In the genomic region with DNA sequence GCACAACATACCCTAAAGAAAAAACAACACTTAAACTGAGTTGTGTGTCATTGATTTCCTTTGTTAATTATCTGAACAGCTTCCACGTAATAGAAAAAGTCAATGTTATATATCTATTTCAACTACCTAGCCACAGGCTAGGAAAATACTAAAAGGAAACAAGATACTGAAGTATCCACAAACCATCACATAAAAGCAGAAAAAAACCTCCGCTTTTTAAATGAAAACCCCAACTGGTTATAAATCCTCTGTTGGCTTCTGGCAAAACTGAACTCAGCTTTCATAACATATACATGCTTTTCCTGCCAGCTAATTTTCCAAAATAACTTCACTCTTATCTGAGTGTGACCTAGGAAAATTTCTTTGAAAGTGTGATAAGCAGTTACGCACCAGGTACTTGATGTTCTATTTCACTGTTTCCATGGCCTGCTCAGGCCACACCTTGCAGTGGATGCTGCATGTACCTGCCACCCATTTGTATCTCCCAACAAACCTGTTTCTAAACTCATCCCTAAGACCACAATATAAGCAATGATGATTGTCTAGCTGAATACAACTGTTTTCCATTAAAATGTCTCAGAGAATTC, we compare ENCODE assay signal across 15 cellular contexts. TPM values are rescaled to one million over a fixed set of nuclear protein-coding genes. Genes with fewer than 3 reads are reported as not detected.
DNase-seq lines count a peak whose midpoint lies in the region; ATAC-seq and TF ChIP-seq lines count a peak whose summit lies in the region.
"Had no signal": no experiment of that assay in that cellular context is flagged by ENCODE, and none has a peak within 500 bp of the region (broad histone marks: within the 10 kb centered on the region; RNA-seq: fewer than 3 reads in every experiment).

No MANE protein-coding gene starts in this region.

- H3K9me2 ChIP-seq in Loucy (replicated peaks; ENCODE audit: low read depth, low read length) = no peaks in the 10 kb centered on the region

- H3K4me3 ChIP-seq in BLaER1 treated with 17β-estradiol and CSF1 and Interleukin-3, amounts not matched to agents 10 nM and 100 nM = no peak overlapping the region
- H3K4me3 ChIP-seq in Loucy (ENCODE audit: low read length, poor library complexity, severe bottlenecking) = no peak overlapping the region
- no peak overlapping the region for H3K4me3 ChIP-seq in mesendoderm (ENCODE audit: low read length)
- no peak overlapping the region for H3K4me3 ChIP-seq in H7 (ENCODE audit: insufficient read depth, low read depth, low read length)
- H3K4me3 ChIP-seq: uterus had no signal

- H2BK15ac ChIP-seq in mesendoderm (replicated peaks; ENCODE audit: low read depth) = no peak overlapping the region

- DNase-seq in central memory CD8-positive, alpha-beta T cell (ENCODE audit: low spot score in 2 of 2) = no peak
- DNase-seq in natural killer cell treated with Interleukin-12 subunit alpha and Interleukin-12 subunit beta and Interleukin-15 and Interleukin-18, amount 100 ng/mL, for 72 hours (ENCODE audit: low spot score) = no peak
- DNase-seq in mesendoderm (no peak), NCI-H2029 (lab: John Stamatoyannopoulos, UW) (no peak), dermis blood vessel endothelial cell (no peak), H7 (no peak)
- DNase-seq: activated T-cell treated with anti-CD3 and anti-CD28 coated beads, Interleukin-2, amount 50 U/mL, for 72 hours; amygdala; DMS 273 treated with DMSO at 0.1 percent for 48 hours; mammary epithelial cell; NCI-H226; uterus had no signal

- no peak overlapping the region for H3K4me3 Mint-ChIP-seq in central memory CD8-positive, alpha-beta T cell
- H3K4me3 Mint-ChIP-seq in natural killer cell treated with Interleukin-12 subunit alpha and Interleukin-12 subunit beta and Interleukin-15 and Interleukin-18, amount 100 ng/mL, for 72 hours = peak overlapping the region; percentile 23

- H2BK120ac ChIP-seq in mesendoderm (ENCODE audit: low read depth, low read length) = no peak overlapping the region

- H2AFZ ChIP-seq in Loucy (ENCODE audit: low read length) = no peak overlapping the region

- H2BK5ac ChIP-seq in mesendoderm (ENCODE audit: low read length) = no peak overlapping the region

- H3F3A ChIP-seq in Loucy (ENCODE audit: low read depth) = no peaks in the 10 kb centered on the region

- H3K23ac ChIP-seq in mesendoderm (ENCODE audit: low read length) = no peak overlapping the region

- WGBS in mesendoderm (ENCODE audit: extremely low coverage, insufficient coverage, low lambda C conversion rate) = no CpG with 5 or more reads among the region's 3 CpGs

- H3K27ac ChIP-seq in BLaER1 treated with 17β-estradiol and CSF1 and Interleukin-3, amounts not matched to agents 10 nM and 100 nM = peak overlapping the region in 9 of 11 experiments; percentile 1 to 71 (median 21); a peak in 13 of 22 replicates
- no peak overlapping the region for H3K27ac ChIP-seq in mesendoderm (ENCODE audit: low read depth, low read length)
- H3K27ac ChIP-seq: uterus had no signal

- no peak overlapping the region for H3K56ac ChIP-seq in mesendoderm (ENCODE audit: low read length)

- no peaks in the 10 kb centered on the region for H3K9me3 Mint-ChIP-seq in central memory CD8-positive, alpha-beta T cell
- no peaks in the 10 kb centered on the region for H3K9me3 Mint-ChIP-seq in natural killer cell treated with Interleukin-12 subunit alpha and Interleukin-12 subunit beta and Interleukin-15 and Interleukin-18, amount 100 ng/mL, for 72 hours
- H3K9me3 Mint-ChIP-seq: activated T-cell treated with anti-CD3 and anti-CD28 coated beads, Interleukin-2, amount 50 U/mL, for 72 hours had no signal

- H3K27me3 Mint-ChIP-seq in central memory CD8-positive, alpha-beta T cell = no peaks in the 10 kb centered on the region
- no peaks in the 10 kb centered on the region for H3K27me3 Mint-ChIP-seq in natural killer cell treated with Interleukin-12 subunit alpha and Interleukin-12 subunit beta and Interleukin-15 and Interleukin-18, amount 100 ng/mL, for 72 hours

- H3K18ac ChIP-seq in mesendoderm (ENCODE audit: low read length) = no peak overlapping the region

- peaks cover 0 to 52% (median 15%) of the 10 kb centered on the region in 11 experiments; a peak in 10 of 22 replicates for H4K20me1 ChIP-seq in BLaER1 treated with 17β-estradiol and CSF1 and Interleukin-3, amounts not matched to agents 10 nM and 100 nM
- H4K20me1 ChIP-seq in Loucy (ENCODE audit: insufficient read depth, low read length, poor library complexity, severe bottlenecking) = peaks cover 18% of the 10 kb centered on the region

- TF ChIP-seq CTCF in Loucy (conservative IDR thresholded peaks at IDR 0.05; ENCODE audit: low read length) = no peak

- H3K4me1 Mint-ChIP-seq in central memory CD8-positive, alpha-beta T cell = peaks cover 37% of the 10 kb centered on the region
- H3K4me1 Mint-ChIP-seq in natural killer cell treated with Interleukin-12 subunit alpha and Interleukin-12 subunit beta and Interleukin-15 and Interleukin-18, amount 100 ng/mL, for 72 hours (ENCODE audit: low read depth in 2 of 2) = peaks cover 54 to 60% of the 10 kb centered on the region in 2 donors

- peaks cover 37% of the 10 kb centered on the region for H3K79me2 ChIP-seq in Loucy (ENCODE audit: insufficient read depth, low read length)
- peaks cover 35% of the 10 kb centered on the region for H3K79me2 ChIP-seq in mesendoderm (ENCODE audit: control insufficient read depth, insufficient read depth, low read length)

- no peak for ATAC-seq in central memory CD8-positive, alpha-beta T cell (replicated peaks; ENCODE audit: extremely low read depth, poor library complexity, severe bottlenecking)
- ATAC-seq in natural killer cell treated with Interleukin-12 subunit alpha and Interleukin-12 subunit beta and Interleukin-15 and Interleukin-18, amount 100 ng/mL, for 72 hours = no peak
- ATAC-seq: activated T-cell treated with anti-CD3 and anti-CD28 coated beads, Interleukin-2, amount 50 U/mL, for 72 hours had no signal

- H3K79me1 ChIP-seq in mesendoderm (ENCODE audit: low read length) = peaks cover 9% of the 10 kb centered on the region

- H3K9me3 ChIP-seq in BLaER1 treated with 17β-estradiol and CSF1 and Interleukin-3, amounts not matched to agents 10 nM and 100 nM (replicated peaks in 1 of 11) = no peaks in the 10 kb centered on the region
- no peaks in the 10 kb centered on the region for H3K9me3 ChIP-seq in Loucy (ENCODE audit: insufficient read depth, low read depth, low read length)
- H3K9me3 ChIP-seq: uterus had no signal

- no peak overlapping the region for H4K5ac ChIP-seq in mesendoderm (ENCODE audit: low read length)

- H3K36me3 Mint-ChIP-seq in central memory CD8-positive, alpha-beta T cell (ENCODE audit: insufficient read depth) = peaks cover 3% of the 10 kb centered on the region
- H3K36me3 Mint-ChIP-seq in natural killer cell treated with Interleukin-12 subunit alpha and Interleukin-12 subunit beta and Interleukin-15 and Interleukin-18, amount 100 ng/mL, for 72 hours = peaks cover 11% of the 10 kb centered on the region

- no peak overlapping the region for H4K8ac ChIP-seq in mesendoderm (ENCODE audit: low read depth, low read length)

- no peak overlapping the region for H3K4ac ChIP-seq in mesendoderm (ENCODE audit: low read depth, low read length)

- no peaks in the 10 kb centered on the region for H3K27me3 ChIP-seq in BLaER1 treated with 17β-estradiol and CSF1 and Interleukin-3, amounts not matched to agents 10 nM and 100 nM
- H3K27me3 ChIP-seq in Loucy (ENCODE audit: insufficient read depth, low read length, poor library complexity, severe bottlenecking) (no peaks in the 10 kb centered on the region), mesendoderm (ENCODE audit: insufficient read depth, low read length, poor library complexity) (no peaks in the 10 kb centered on the region), H7 (ENCODE audit: control insufficient read depth, insufficient read depth, low read length) (no peaks in the 10 kb centered on the region)
- H3K27me3 ChIP-seq: uterus had no signal

- H3K9ac ChIP-seq in BLaER1 treated with 17β-estradiol and CSF1 and Interleukin-3, amounts not matched to agents 10 nM and 100 nM = peak overlapping the region in 1 of 11 experiments; percentile 7; a peak in 1 of 22 replicates
- H3K9ac ChIP-seq in Loucy (ENCODE audit: low read depth, low read length, poor library complexity, severe bottlenecking) (no peak overlapping the region), mesendoderm (ENCODE audit: low read length) (no peak overlapping the region)

- peaks cover 38 to 80% (median 71%) of the 10 kb centered on the region in 10 experiments for H3K4me1 ChIP-seq in BLaER1 treated with 17β-estradiol and CSF1 and Interleukin-3, amounts not matched to agents 10 nM and 100 nM
- peaks cover 45% of the 10 kb centered on the region for H3K4me1 ChIP-seq in Loucy (ENCODE audit: insufficient read depth, low read length, poor library complexity, severe bottlenecking)
- H3K4me1 ChIP-seq in mesendoderm (ENCODE audit: control insufficient read depth, low read depth, low read length) = no peaks in the 10 kb centered on the region
- H3K4me1 ChIP-seq: uterus had no signal

- peak overlapping the region; percentile 59 to 76 (median 66); a peak in 21 of 22 replicates for H3K4me2 ChIP-seq in BLaER1 treated with 17β-estradiol and CSF1 and Interleukin-3, amounts not matched to agents 10 nM and 100 nM
- H3K4me2 ChIP-seq in Loucy (ENCODE audit: low read depth, low read length, poor library complexity, severe bottlenecking) (peak overlapping the region; percentile 18), mesendoderm (ENCODE audit: low read length) (no peak overlapping the region)

- peak overlapping the region; percentile 73 for H3K27ac Mint-ChIP-seq in central memory CD8-positive, alpha-beta T cell (ENCODE audit: low read depth)
- peak overlapping the region in 1 of 2 donors; percentile 72 for H3K27ac Mint-ChIP-seq in natural killer cell treated with Interleukin-12 subunit alpha and Interleukin-12 subunit beta and Interleukin-15 and Interleukin-18, amount 100 ng/mL, for 72 hours

- H3K36me3 ChIP-seq in BLaER1 treated with 17β-estradiol and CSF1 and Interleukin-3, amounts not matched to agents 10 nM and 100 nM = peaks cover 0 to 24% (median 16%) of the 10 kb centered on the region in 11 experiments; a peak in 18 of 22 replicates
- peaks cover 3% of the 10 kb centered on the region; the same call in 1 of the 2 replicates for H3K36me3 ChIP-seq in Loucy (ENCODE audit: insufficient read depth, low read length)
- H3K36me3 ChIP-seq in mesendoderm (ENCODE audit: control insufficient read depth, insufficient read depth, low read length) = no peaks in the 10 kb centered on the region
- no peaks in the 10 kb centered on the region for H3K36me3 ChIP-seq in H7 (replicated peaks; ENCODE audit: control insufficient read depth, insufficient read depth, low read length)
- H3K36me3 ChIP-seq: uterus had no signal

- H2AK5ac ChIP-seq in mesendoderm (ENCODE audit: low read length) = no peak overlapping the region

RNA-seq across cellular contexts. Expression of a gene that starts 11.9 kb away (rescaled TPM):
- 10 to 100 TPM; 52.5 to 71.4 TPM for total RNA-seq in natural killer cell treated with Interleukin-12 subunit alpha and Interleukin-12 subunit beta and Interleukin-15 and Interleukin-18, amount 100 ng/mL, for 72 hours
- polyA plus RNA-seq in mesendoderm (2013, experiment 1 of 2) = 63.7 TPM
- polyA plus RNA-seq in mesendoderm (2013, experiment 2 of 2) = 66.9 TPM
- 39.8 and 64.1 TPM in 2 replicates for total RNA-seq in dermis blood vessel endothelial cell
- 30.3 and 34.9 TPM in 2 replicates for total RNA-seq in H7 (2014; rRNA removed; shearing (Covaris generic))

RNA-seq across cellular contexts. Expression of a gene that starts 55.5 kb away (rescaled TPM):
- total RNA-seq in natural killer cell treated with Interleukin-12 subunit alpha and Interleukin-12 subunit beta and Interleukin-15 and Interleukin-18, amount 100 ng/mL, for 72 hours = not detected
- polyA plus RNA-seq in mesendoderm (2013, experiment 1 of 2) = 0.07 TPM
- 0.03 TPM for polyA plus RNA-seq in mesendoderm (2013, experiment 2 of 2)
- total RNA-seq in dermis blood vessel endothelial cell = not detected in 2 replicates
- total RNA-seq in H7 (2014; rRNA removed; shearing (Covaris generic)) = not detected in 2 replicates
- total RNA-seq: activated T-cell treated with anti-CD3 and anti-CD28 coated beads, Interleukin-2, amount 50 U/mL, for 72 hours; mammary epithelial cell; SK-MEL-5 had no signal
- polyA plus RNA-seq: mammary epithelial cell had no signal
